ENCODE assay signal across 7 cellular contexts in the genomic region with DNA sequence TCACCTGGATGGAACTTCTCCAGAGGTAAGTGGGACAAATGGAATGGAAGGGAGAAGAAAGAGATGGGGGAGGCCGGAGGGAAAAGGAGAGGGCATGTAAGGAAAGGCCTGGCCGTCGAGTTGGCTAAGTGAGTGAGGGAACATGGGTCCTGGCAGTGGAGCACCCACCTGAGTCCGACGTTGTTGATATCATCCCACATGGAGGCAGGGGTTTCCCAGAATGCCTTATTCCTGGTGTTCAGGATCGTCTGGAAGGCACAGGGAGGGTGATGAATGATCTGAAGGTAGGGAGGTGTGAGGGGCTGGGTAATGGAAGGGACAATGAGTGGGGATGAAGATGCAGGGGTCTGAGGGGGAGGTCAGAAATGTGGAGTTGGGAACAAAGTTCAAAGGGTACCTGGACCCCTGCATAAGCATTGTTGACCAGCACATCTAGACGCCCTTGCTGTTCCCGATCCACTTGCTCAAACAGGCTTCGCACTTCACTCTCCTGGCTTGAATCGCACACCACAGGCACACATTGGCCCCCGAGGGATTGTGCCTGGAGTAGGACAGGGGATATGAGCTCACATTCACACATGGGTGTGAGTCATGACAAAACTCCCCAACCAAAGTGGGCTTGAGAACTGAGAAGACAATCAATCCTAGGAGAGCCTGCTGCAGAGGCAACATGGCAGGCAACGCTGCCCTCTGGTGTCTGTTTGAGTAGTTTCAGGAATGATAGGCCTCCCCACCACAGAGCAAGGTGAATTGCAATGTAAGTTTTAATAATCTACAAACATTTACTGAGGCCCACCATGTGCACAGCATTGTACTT. TPM values are rescaled to one million over a fixed set of nuclear protein-coding genes. Genes with fewer than 3 reads are reported as not detected.
DNase-seq lines count a peak whose midpoint lies in the region; ATAC-seq, FAIRE-seq and TF ChIP-seq lines count a peak whose summit lies in the region.

No MANE protein-coding gene starts in this region.

- ATAC-seq in HG02798 (IDR thresholded peaks at IDR 0.05; ENCODE audit: poor library complexity, unreplicated experiment) = peak; percentile 36

- no peak overlapping the region for H3K4me3 ChIP-seq in GM12875 (ENCODE audit: low read depth, low read length)
- no peak overlapping the region for H3K4me3 ChIP-seq in breast epithelium
- no peak overlapping the region for H3K4me3 ChIP-seq in kidney (ENCODE audit: low read length in 2 of 2)

- peaks cover 4 to 11% of the 10 kb centered on the region in 2 donors for H3K4me1 ChIP-seq in breast epithelium
- peaks cover 8 to 17% of the 10 kb centered on the region in 2 donors for H3K4me1 ChIP-seq in kidney (ENCODE audit: control insufficient read depth in 1 of 2, insufficient read depth in 1 of 2, low read depth in 1 of 2, low read length in 2 of 2)

- H3K9ac ChIP-seq in kidney (ENCODE audit: low read length in 2 of 2) = no peak overlapping the region

- TF ChIP-seq POLR2A in breast epithelium (IDR thresholded peaks at IDR 0.05) = no peak

- no peaks in the 10 kb centered on the region for H3K27me3 ChIP-seq in breast epithelium

- H3K36me3 ChIP-seq in breast epithelium (peaks cover 4% of the 10 kb centered on the region), kidney (ENCODE audit: control insufficient read depth in 1 of 2, insufficient read depth in 2 of 2, low read length in 2 of 2) (peaks cover 20 to 21% of the 10 kb centered on the region in 2 donors)

- H3K9me3 ChIP-seq in breast epithelium (no peaks in the 10 kb centered on the region), kidney (ENCODE audit: control insufficient read depth in 1 of 2, low read length in 2 of 2) (no peaks in the 10 kb centered on the region)

- TF ChIP-seq CTCF in GM12875 (IDR thresholded peaks at IDR 0.05; ENCODE audit: borderline replicate concordance, insufficient read depth, low read depth, low read length) = peak; percentile 72; the same call in 1 of the 2 replicates
- TF ChIP-seq CTCF in VCaP (conservative IDR thresholded peaks at IDR 0.05) = peak; percentile 80
- TF ChIP-seq CTCF in breast epithelium (IDR thresholded peaks at IDR 0.05) = peak in 2 of 3 donors; percentile 63 to 70
- peak; percentile 71 for TF ChIP-seq CTCF in kidney (IDR thresholded peaks at IDR 0.05; ENCODE audit: borderline replicate concordance, extremely low read depth, insufficient read depth)

- H3K27ac ChIP-seq in VCaP (no peak overlapping the region), breast epithelium (peak overlapping the region; percentile 3 to 33), kidney (ENCODE audit: low read depth in 2 of 2, low read length in 2 of 2) (no peak overlapping the region)

- DNase-seq in NCI-H1694 treated with DMSO at 0.1 percent for 48 hours (lab: John Stamatoyannopoulos, UW) = peak; percentile 82
- DNase-seq in breast epithelium (ENCODE audit: low spot score in 2 of 2) = no peak
- DNase-seq in kidney = no peak
- DNase-seq in stimulated activated CD4-positive, alpha-beta T cell treated with anti-CD3 and anti-CD28 coated beads, Interleukin-2, amount 100 ng/mL, for 4 hours (ENCODE audit: low read depth) = peak; percentile 75

- no peak for FAIRE-seq in kidney (lab: Jason Lieb, UNC)

- intact Hi-C loops in breast epithelium (cut with DNase I; ENCODE audit: low total_unique reads) = no loop called here
- intact Hi-C loops in kidney (cut with DNase I) = no loop called here

RNA-seq across cellular contexts. Expression of a gene that starts 3.0 kb away (rescaled TPM):
- total RNA-seq in breast epithelium (10 to 100 TPM; 21.9 to 45.7 (median 32.1) TPM), kidney (32.7 TPM)
- 56.7 TPM for polyA plus RNA-seq in kidney (ENCODE audit: insufficient read depth, low read depth, low replicate concordance)

RNA-seq across cellular contexts. Expression of a gene that starts 3.1 kb away (rescaled TPM):
- total RNA-seq in breast epithelium (10 to 100 TPM; 18.4 to 21.0 (median 19.0) TPM), kidney (25.7 TPM)
- 8.6 TPM for polyA plus RNA-seq in kidney (ENCODE audit: insufficient read depth, low read depth, low replicate concordance)

RNA-seq across cellular contexts. Expression of a gene that starts 11.2 kb away (rescaled TPM):
- total RNA-seq in breast epithelium (10 to 100 TPM in 2 of 3 donors, 1 to 10 TPM in 1; 8.0 to 14.4 (median 10.4) TPM), kidney (22.4 TPM)
- polyA plus RNA-seq in kidney (ENCODE audit: insufficient read depth, low read depth, low replicate concordance) = 49.7 TPM

RNA-seq across cellular contexts. Expression of a gene that starts 13.4 kb away (rescaled TPM):
- 10 to 100 TPM in 1 of 3 donors, 1 to 10 TPM in 2; 8.5 to 11.1 (median 9.4) TPM for total RNA-seq in breast epithelium
- total RNA-seq in kidney = 9.2 TPM
- 0.67 TPM for polyA plus RNA-seq in kidney (ENCODE audit: insufficient read depth, low read depth, low replicate concordance)

RNA-seq across cellular contexts. Expression of a gene that starts 14.8 kb away (rescaled TPM):
- total RNA-seq in breast epithelium (10 to 100 TPM in 2 of 3 donors, 1 to 10 TPM in 1; 5.7 to 18.4 (median 12.8) TPM), kidney (9.3 TPM)
- polyA plus RNA-seq in kidney (ENCODE audit: insufficient read depth, low read depth, low replicate concordance) = 4.6 TPM

Comparison
In these comparisons a context has a peak if more than half of its experiments do, and no peak if none do; other contexts are left out.
1. DNase-seq: peak in NCI-H1694 treated with DMSO at 0.1 percent for 48 hours (single experiment) and stimulated activated CD4-positive, alpha-beta T cell treated with anti-CD3 and anti-CD28 coated beads, Interleukin-2, amount 100 ng/mL, for 4 hours (single experiment); none in breast epithelium (0 of 2) and kidney (single experiment).
2. H3K27ac ChIP-seq: peak in breast epithelium (2 of 2); none in VCaP (single experiment) and kidney (0 of 2).
3. Peak in every context shown above with its lines, with median percentiles within 50 percentile points of each other: CTCF ChIP-seq.